Comparison of ENCODE assay signal across 1 cellular context in genomic region chr1:41718444-41719028, GRCh38.
TF ChIP-seq lines count a peak whose summit lies in the region.

No MANE protein-coding gene starts in this region.

TF ChIP-seq in GM12878, 131 proteins besides CTCF, POLR2A, EP300 and RAD21 (continued from another document):
- no peak for TF ChIP-seq PKNOX1 (IDR thresholded peaks at IDR 0.05)
- TF ChIP-seq MTA2 (IDR thresholded peaks at IDR 0.05; ENCODE audit: low read depth) = peak; percentile 36; the same call in 1 of the 2 replicates
- no peak for TF ChIP-seq ZBTB40 (IDR thresholded peaks at IDR 0.05; ENCODE audit: borderline replicate concordance)
